Comparison of ENCODE assay signal across 1 cellular context in genomic region chr3:99637041-99637380, GRCh38.
TF ChIP-seq lines count a peak whose summit lies in the region.

No MANE protein-coding gene starts in this region.

TF ChIP-seq in GM23338, 12 proteins besides CTCF, POLR2A, EP300 and RAD21 (continued from another document):
- TF ChIP-seq, protein P1, sequence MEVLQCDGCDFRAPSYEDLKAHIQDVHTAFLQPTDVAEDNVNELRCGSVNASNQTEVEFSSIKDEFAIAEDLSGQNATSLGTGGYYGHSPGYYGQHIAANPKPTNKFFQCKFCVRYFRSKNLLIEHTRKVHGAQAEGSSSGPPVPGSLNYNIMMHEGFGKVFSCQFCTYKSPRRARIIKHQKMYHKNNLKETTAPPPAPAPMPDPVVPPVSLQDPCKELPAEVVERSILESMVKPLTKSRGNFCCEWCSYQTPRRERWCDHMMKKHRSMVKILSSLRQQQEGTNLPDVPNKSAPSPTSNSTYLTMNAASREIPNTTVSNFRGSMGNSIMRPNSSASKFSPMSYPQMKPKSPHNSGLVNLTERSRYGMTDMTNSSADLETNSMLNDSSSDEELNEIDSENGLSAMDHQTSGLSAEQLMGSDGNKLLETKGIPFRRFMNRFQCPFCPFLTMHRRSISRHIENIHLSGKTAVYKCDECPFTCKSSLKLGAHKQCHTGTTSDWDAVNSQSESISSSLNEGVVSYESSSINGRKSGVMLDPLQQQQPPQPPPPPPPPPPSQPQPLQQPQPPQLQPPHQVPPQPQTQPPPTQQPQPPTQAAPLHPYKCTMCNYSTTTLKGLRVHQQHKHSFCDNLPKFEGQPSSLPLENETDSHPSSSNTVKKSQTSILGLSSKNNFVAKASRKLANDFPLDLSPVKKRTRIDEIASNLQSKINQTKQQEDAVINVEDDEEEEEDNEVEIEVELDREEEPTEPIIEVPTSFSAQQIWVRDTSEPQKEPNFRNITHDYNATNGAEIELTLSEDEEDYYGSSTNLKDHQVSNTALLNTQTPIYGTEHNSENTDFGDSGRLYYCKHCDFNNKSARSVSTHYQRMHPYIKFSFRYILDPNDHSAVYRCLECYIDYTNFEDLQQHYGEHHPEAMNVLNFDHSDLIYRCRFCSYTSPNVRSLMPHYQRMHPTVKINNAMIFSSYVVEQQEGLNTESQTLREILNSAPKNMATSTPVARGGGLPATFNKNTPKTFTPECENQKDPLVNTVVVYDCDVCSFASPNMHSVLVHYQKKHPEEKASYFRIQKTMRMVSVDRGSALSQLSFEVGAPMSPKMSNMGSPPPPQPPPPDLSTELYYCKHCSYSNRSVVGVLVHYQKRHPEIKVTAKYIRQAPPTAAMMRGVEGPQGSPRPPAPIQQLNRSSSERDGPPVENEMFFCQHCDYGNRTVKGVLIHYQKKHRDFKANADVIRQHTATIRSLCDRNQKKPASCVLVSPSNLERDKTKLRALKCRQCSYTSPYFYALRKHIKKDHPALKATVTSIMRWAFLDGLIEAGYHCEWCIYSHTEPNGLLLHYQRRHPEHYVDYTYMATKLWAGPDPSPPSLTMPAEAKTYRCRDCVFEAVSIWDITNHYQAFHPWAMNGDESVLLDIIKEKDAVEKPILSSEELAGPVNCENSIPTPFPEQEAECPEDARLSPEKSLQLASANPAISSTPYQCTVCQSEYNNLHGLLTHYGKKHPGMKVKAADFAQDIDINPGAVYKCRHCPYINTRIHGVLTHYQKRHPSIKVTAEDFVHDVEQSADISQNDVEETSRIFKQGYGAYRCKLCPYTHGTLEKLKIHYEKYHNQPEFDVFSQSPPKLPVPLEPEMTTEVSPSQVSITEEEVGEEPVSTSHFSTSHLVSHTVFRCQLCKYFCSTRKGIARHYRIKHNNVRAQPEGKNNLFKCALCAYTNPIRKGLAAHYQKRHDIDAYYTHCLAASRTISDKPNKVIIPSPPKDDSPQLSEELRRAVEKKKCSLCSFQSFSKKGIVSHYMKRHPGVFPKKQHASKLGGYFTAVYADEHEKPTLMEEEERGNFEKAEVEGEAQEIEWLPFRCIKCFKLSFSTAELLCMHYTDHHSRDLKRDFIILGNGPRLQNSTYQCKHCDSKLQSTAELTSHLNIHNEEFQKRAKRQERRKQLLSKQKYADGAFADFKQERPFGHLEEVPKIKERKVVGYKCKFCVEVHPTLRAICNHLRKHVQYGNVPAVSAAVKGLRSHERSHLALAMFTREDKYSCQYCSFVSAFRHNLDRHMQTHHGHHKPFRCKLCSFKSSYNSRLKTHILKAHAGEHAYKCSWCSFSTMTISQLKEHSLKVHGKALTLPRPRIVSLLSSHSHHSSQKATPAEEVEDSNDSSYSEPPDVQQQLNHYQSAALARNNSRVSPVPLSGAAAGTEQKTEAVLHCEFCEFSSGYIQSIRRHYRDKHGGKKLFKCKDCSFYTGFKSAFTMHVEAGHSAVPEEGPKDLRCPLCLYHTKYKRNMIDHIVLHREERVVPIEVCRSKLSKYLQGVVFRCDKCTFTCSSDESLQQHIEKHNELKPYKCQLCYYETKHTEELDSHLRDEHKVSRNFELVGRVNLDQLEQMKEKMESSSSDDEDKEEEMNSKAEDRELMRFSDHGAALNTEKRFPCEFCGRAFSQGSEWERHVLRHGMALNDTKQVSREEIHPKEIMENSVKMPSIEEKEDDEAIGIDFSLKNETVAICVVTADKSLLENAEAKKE (CRISPR knock-in tag; IDR thresholded peaks at IDR 0.05) = no peak
